Comparison of ENCODE assay signal across 14 cellular contexts in the genomic region with DNA sequence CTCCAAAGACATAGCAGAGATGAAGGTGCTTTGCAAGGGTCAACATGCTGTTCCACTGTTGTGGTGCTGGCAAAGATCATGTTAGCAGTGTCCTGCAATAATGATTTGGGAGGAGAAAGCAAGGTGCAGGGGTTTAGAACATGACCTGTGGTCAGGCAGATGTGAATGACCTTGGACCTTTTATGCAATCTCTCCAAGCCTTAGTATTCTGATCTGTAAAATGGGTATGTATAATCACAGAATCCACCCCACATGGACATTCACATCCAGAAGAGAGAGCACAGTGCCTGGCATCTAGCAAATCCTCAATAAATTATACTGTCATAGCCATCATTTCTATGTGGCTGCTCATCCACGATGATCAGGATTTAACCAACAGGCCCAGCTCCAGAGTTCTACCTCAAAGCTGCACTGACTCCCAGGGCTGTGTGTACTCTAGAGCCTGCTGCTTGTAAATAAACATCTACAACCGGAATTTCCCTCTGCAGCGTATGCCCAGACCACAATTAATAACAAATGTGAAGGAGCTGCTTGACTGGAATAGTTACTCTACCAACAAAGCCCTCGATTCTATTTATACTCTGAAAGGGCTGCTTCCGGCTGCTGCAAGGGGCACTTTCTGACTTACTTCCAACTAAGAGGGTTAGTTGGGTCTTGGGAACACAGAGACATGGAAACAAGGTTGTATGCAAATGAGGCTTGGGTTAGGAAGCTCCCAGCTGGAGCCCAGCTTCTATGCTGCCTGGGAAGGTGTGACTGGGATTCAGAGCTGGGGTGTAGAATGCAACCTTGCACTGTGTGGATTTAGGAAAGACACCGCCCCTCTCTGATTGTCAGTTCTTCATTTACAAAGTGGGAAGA.
DNase-seq lines count a peak whose midpoint lies in the region; ATAC-seq and TF ChIP-seq lines count a peak whose summit lies in the region.
"Had no signal": no experiment of that assay in that cellular context is flagged by ENCODE, and none has a peak within 500 bp of the region (broad histone marks: within the 10 kb centered on the region; RNA-seq: fewer than 3 reads in every experiment).

No MANE protein-coding gene starts in this region.

- no peaks in the 10 kb centered on the region for H3K36me3 ChIP-seq in testis (ENCODE audit: low read depth, missing control alignments)

- 52 to 65% methylated on average over 6 of the region's 6 CpGs for WGBS in testis, 2 donors

- TF ChIP-seq CTCF in testis (IDR thresholded peaks at IDR 0.05) = no peak

- DNase-seq in NCI-H1694 treated with DMSO at 0.1 percent for 48 hours (lab: John Stamatoyannopoulos, UW) (peak; percentile 5), NCI-H1694 (lab: John Stamatoyannopoulos, UW) (no peak), NCI-H345 treated with DMSO at 0.1 percent for 48 hours (lab: John Stamatoyannopoulos, UW; ENCODE audit: unreplicated experiment) (peak; percentile 8), fibroblast of peridontal ligament (ENCODE audit: extremely low read depth) (peak; percentile 94), smooth muscle cell of the brain vasculature (ENCODE audit: low read depth, low spot score) (peak; percentile 26), testis (no peak), NCI-H82 (lab: John Stamatoyannopoulos, UW) (no peak)
- DNase-seq: activated CD4-positive, alpha-beta T cell treated with anti-CD3 and anti-CD28 coated beads for 4 hours; activated naive CD4-positive, alpha-beta T cell; dorsolateral prefrontal cortex; naive thymus-derived CD8-positive, alpha-beta T cell; NCI-H2081 treated with DMSO at 0.1 percent for 48 hours; SHP77 treated with DMSO at 0.1 percent for 48 hours had no signal

- H3K9me3 ChIP-seq in testis = no peaks in the 10 kb centered on the region

- no peak overlapping the region for H3K4me3 ChIP-seq in testis

- no peak for ATAC-seq in HG02885 (IDR thresholded peaks at IDR 0.05; ENCODE audit: poor library complexity, unreplicated experiment)
- ATAC-seq: naive thymus-derived CD8-positive, alpha-beta T cell had no signal

- intact Hi-C loops in testis (cut with DNase I; ENCODE audit: low total_unique reads) = no loop called here

- peaks cover 8% of the 10 kb centered on the region for H3K4me1 ChIP-seq in testis

- no peak overlapping the region for H3K27ac ChIP-seq in testis

- no peak for TF ChIP-seq POLR2A in testis (IDR thresholded peaks at IDR 0.05)

- no peaks in the 10 kb centered on the region for H3K27me3 ChIP-seq in testis
- H3K27me3 ChIP-seq: dorsolateral prefrontal cortex had no signal

Comparison
In these comparisons a context has a peak if more than half of its experiments do, and no peak if none do; other contexts are left out.
1. DNase-seq: peak in NCI-H1694 treated with DMSO at 0.1 percent for 48 hours (single experiment), NCI-H345 treated with DMSO at 0.1 percent for 48 hours (single experiment), fibroblast of peridontal ligament (single experiment) and smooth muscle cell of the brain vasculature (single experiment); none in NCI-H1694 (single experiment), testis (single experiment) and NCI-H82 (single experiment).